In genomic region chr7:74575083-74575803, GRCh38 we compare ENCODE assay signal across 12 cellular contexts.
DNase-seq lines count a peak whose midpoint lies in the region; ATAC-seq, FAIRE-seq and TF ChIP-seq lines count a peak whose summit lies in the region.
"Had no signal": no experiment of that assay in that cellular context is flagged by ENCODE, and none has a peak within 500 bp of the region (broad histone marks: within the 10 kb centered on the region; RNA-seq: fewer than 3 reads in every experiment).

No MANE protein-coding gene starts in this region.

- H3K23ac ChIP-seq in mesenchymal stem cell (ENCODE audit: low read length in 2 of 2) = no peak overlapping the region

- intact Hi-C loops in K562 (cut with micrococcal nuclease) (no loop called here), Caco-2 (cut with micrococcal nuclease; ENCODE audit: unreplicated experiment) (no loop called here)

- TF ChIP-seq RAD21 in K562 (CRISPR knock-in tag; conservative IDR thresholded peaks at IDR 0.05 in 1 of 2, IDR thresholded peaks at IDR 0.05 in 1 of 2) = no peak

- in situ Hi-C loops in K562 (cut with MboI) = no loop called here

- 0 out of 2 replicates have a peak, but pooled peaks cover 4% of the 10 kb centered on the region for H4K20me1 ChIP-seq in K562 (replicated peaks; ENCODE audit: control insufficient read depth, insufficient read depth, low read length)
- H4K20me1 ChIP-seq: BLaER1 had no signal

- no peak overlapping the region for H2BK12ac ChIP-seq in mesenchymal stem cell (ENCODE audit: low read length in 2 of 2)

- 56% methylated on average over 12 of the region's 12 CpGs for WGBS in K562 (ENCODE audit: insufficient coverage, low coverage, missing lambda C conversion rate)
- WGBS in mesenchymal stem cell = 79% methylated on average over 11 of the region's 12 CpGs

- no peak overlapping the region for H2BK5ac ChIP-seq in mesenchymal stem cell (ENCODE audit: low read depth, low read length, poor library complexity, severe bottlenecking)

- H3K79me2 ChIP-seq in K562 (ENCODE audit: control insufficient read depth, insufficient read depth, low read length) = no peaks in the 10 kb centered on the region

- FAIRE-seq in K562 (lab: Jason Lieb, UNC) = peak; percentile 77

- H3K9me1 ChIP-seq in K562 (ENCODE audit: control insufficient read depth, insufficient read depth, low read length) = no peaks in the 10 kb centered on the region

- H3K9me3 Mint-ChIP-seq in Caco-2 (ENCODE audit: unreplicated experiment) = no peaks in the 10 kb centered on the region
- H3K9me3 Mint-ChIP-seq: natural killer cell had no signal

- H3K4me2 ChIP-seq in K562 (ENCODE audit: insufficient read depth, low read length) = no peak overlapping the region
- H3K4me2 ChIP-seq in mesenchymal stem cell (ENCODE audit: low read length, poor library complexity, severe bottlenecking) = no peak overlapping the region
- H3K4me2 ChIP-seq: BLaER1 had no signal

- H2BK15ac ChIP-seq in mesenchymal stem cell (ENCODE audit: low read depth, poor library complexity, severe bottlenecking) = no peak overlapping the region

- no peak overlapping the region for H4K8ac ChIP-seq in mesenchymal stem cell (ENCODE audit: low read length)

- POLR2A ChIA-PET in K562 (lab: Yijun Ruan, JAX) = interaction anchor here (2.1 kb wide), 1 partner anchor 10 kb away, joined by 8 read pairs; no protein-coding TSS in a partner anchor
- POLR2A ChIA-PET in Caco-2 (lab: Charles Lee) = interaction anchor here (0.7 kb wide), 1 partner anchor 10 kb away, joined by 3 read pairs; no protein-coding TSS in a partner anchor

- H3K4me1 ChIP-seq in K562 (replicated peaks in 1 of 2; ENCODE audit: control insufficient read depth in 2 of 2, insufficient read depth in 2 of 2, low read length in 2 of 2) = peaks cover 0 to 9% of the 10 kb centered on the region in 2 experiments; a peak in 3 of 5 replicates
- H3K4me1 ChIP-seq in mesenchymal stem cell (ENCODE audit: control insufficient read depth, insufficient read depth, low read depth, low read length) = peaks cover 15% of the 10 kb centered on the region
- H3K4me1 ChIP-seq in Caco-2 = peaks cover 31% of the 10 kb centered on the region

- H2AFZ ChIP-seq in K562 (ENCODE audit: low read depth, low read length) (no peak overlapping the region), mesenchymal stem cell (ENCODE audit: low read depth, low read length) (no peak overlapping the region)

- peak; percentile 56 for ATAC-seq in K562
- ATAC-seq in GM21717 (IDR thresholded peaks at IDR 0.05; ENCODE audit: unreplicated experiment) = no peak
- ATAC-seq: natural killer cell, Right ventricle myocardium inferior had no signal

- no peak overlapping the region for H3K9ac ChIP-seq in K562 (ENCODE audit: insufficient read depth in 1 of 2, low read depth in 2 of 2, low read length in 2 of 2)
- H3K9ac ChIP-seq in mesenchymal stem cell (ENCODE audit: low read length) = peak overlapping the region; percentile 20
- H3K9ac ChIP-seq: BLaER1 had no signal

- H2AK5ac ChIP-seq in mesenchymal stem cell (ENCODE audit: low read length, severe bottlenecking) = peak overlapping the region; percentile 10

- TF ChIP-seq CTCF in K562 (IDR thresholded peaks at IDR 0.05 in 2 of 3, conservative IDR thresholded peaks at IDR 0.05 in 1 of 3; ENCODE audit: insufficient read depth in 2 of 3, low read depth in 1 of 3, low read length in 3 of 3) (no peak), Caco-2 (IDR thresholded peaks at IDR 0.05; ENCODE audit: insufficient read depth in 1 of 2, low read depth in 1 of 2, low read length in 1 of 2, severe bottlenecking in 1 of 2, unreplicated experiment in 1 of 2) (no peak)

- CTCF ChIA-PET in K562 (lab: Yijun Ruan, JAX; ENCODE audit: low intra/inter-chr PET ratio) (no interaction called here), Caco-2 (lab: Charles Lee) (interaction anchor here (0.6 kb wide), 2 partner anchors 19 to 114 kb away, joined by 3 to 4 read pairs; no protein-coding TSS in a partner anchor)

- H3K27ac Mint-ChIP-seq in Caco-2 (ENCODE audit: unreplicated experiment) = no peak overlapping the region
- H3K27ac Mint-ChIP-seq: natural killer cell had no signal

- H3K27me3 Mint-ChIP-seq in Caco-2 (ENCODE audit: insufficient read depth, unreplicated experiment) = no peaks in the 10 kb centered on the region

- H3K36me3 ChIP-seq in K562 (ENCODE audit: control insufficient read depth, insufficient read depth, low read length) (no peaks in the 10 kb centered on the region), mesenchymal stem cell (ENCODE audit: control insufficient read depth in 1 of 2, insufficient read depth in 2 of 2, low read depth in 1 of 2, low read length in 2 of 2) (peaks cover 9 to 19% of the 10 kb centered on the region in 2 experiments), Caco-2 (ENCODE audit: control insufficient read depth, insufficient read depth, low read length) (0 out of 2 replicates have a peak, but pooled peaks cover 2% of the 10 kb centered on the region)

- no peak for TF ChIP-seq POLR2A in K562 (conservative IDR thresholded peaks at IDR 0.05)

- peaks cover 21% of the 10 kb centered on the region for H3K4me1 Mint-ChIP-seq in Caco-2 (ENCODE audit: low read depth, unreplicated experiment)
- H3K4me1 Mint-ChIP-seq: natural killer cell had no signal

- no peak overlapping the region for H4K91ac ChIP-seq in mesenchymal stem cell (ENCODE audit: low read length)

- H3K9me3 ChIP-seq in K562 (replicated peaks; ENCODE audit: control insufficient read depth, insufficient read depth, low read depth, low read length) (no peaks in the 10 kb centered on the region), mesenchymal stem cell (ENCODE audit: control insufficient read depth, low read length) (no peaks in the 10 kb centered on the region), Caco-2 (no peaks in the 10 kb centered on the region)
- H3K9me3 ChIP-seq: BLaER1 had no signal

- no peak overlapping the region for H2BK120ac ChIP-seq in mesenchymal stem cell (ENCODE audit: low read depth, low read length)

- no peaks in the 10 kb centered on the region for H3K79me1 ChIP-seq in mesenchymal stem cell (replicated peaks; ENCODE audit: low read length, poor library complexity, severe bottlenecking)

- no peak overlapping the region for H3K18ac ChIP-seq in mesenchymal stem cell (ENCODE audit: low read depth in 1 of 2, low read length in 2 of 2)

- peak; percentile 97 for DNase-seq in A172 (ENCODE audit: low spot score)
- peak; percentile 87 for DNase-seq in HT-29 (ENCODE audit: low spot score)
- DNase-seq in K562 (ENCODE audit: extremely low read depth in 1 of 4, low spot score in 3 of 4) = peak in 2 of 4 experiments; percentile 41 to 53
- DNase-seq in mesenchymal stem cell = peak; percentile 59
- no peak for DNase-seq in Caco-2
- no peak for DNase-seq in NCI-H146 treated with DMSO at 0.1 percent for 48 hours (lab: John Stamatoyannopoulos, UW; ENCODE audit: unreplicated experiment)
- no peak for DNase-seq in DMS79 treated with DMSO at 0.1 percent for 48 hours (lab: John Stamatoyannopoulos, UW)
- DNase-seq: natural killer cell, NCI-H146 had no signal

- no peak overlapping the region for H3K4me3 Mint-ChIP-seq in Caco-2 (ENCODE audit: unreplicated experiment)
- H3K4me3 Mint-ChIP-seq: natural killer cell had no signal

- H3K4ac ChIP-seq in mesenchymal stem cell (ENCODE audit: low read depth in 1 of 2, low read length in 2 of 2) = no peak overlapping the region

- H3K4me3 ChIP-seq in K562 (no peak overlapping the region), mesenchymal stem cell (ENCODE audit: insufficient read depth in 1 of 2, low read depth in 1 of 2, low read length in 2 of 2) (no peak overlapping the region), Caco-2 (ENCODE audit: low read depth, low read length) (no peak overlapping the region)
- H3K4me3 ChIP-seq: BLaER1 had no signal

- no TSS peak for BruUV-seq in K562 (replicated peaks; lab: Mats Ljungman, UMichigan)
- no TSS peak for BruUV-seq in Caco-2 (replicated peaks; lab: Mats Ljungman, UMichigan)

- H3K27ac ChIP-seq in K562 (ENCODE audit: extremely low read depth, low read depth, low read length) (no peak overlapping the region), mesenchymal stem cell (ENCODE audit: low read length, poor library complexity, severe bottlenecking) (no peak overlapping the region)
- H3K27ac ChIP-seq: BLaER1 had no signal

- H3K14ac ChIP-seq in mesenchymal stem cell (ENCODE audit: low read length in 2 of 2) = no peak overlapping the region

- no peaks in the 10 kb centered on the region for H3K27me3 ChIP-seq in K562 (ENCODE audit: control insufficient read depth in 2 of 2, insufficient read depth in 2 of 2, low read length in 2 of 2)
- no peaks in the 10 kb centered on the region for H3K27me3 ChIP-seq in mesenchymal stem cell (ENCODE audit: control insufficient read depth in 1 of 2, insufficient read depth in 1 of 2, low read length in 2 of 2)
- H3K27me3 ChIP-seq in Caco-2 (replicated peaks; ENCODE audit: control insufficient read depth, insufficient read depth, low read length) = no peaks in the 10 kb centered on the region
- H3K27me3 ChIP-seq: BLaER1 had no signal

- no peak for TF ChIP-seq EP300 in K562 (IDR thresholded peaks at IDR 0.05; ENCODE audit: low read length)

- H3K36me3 Mint-ChIP-seq in Caco-2 (ENCODE audit: insufficient read depth, unreplicated experiment) = peaks cover 53% of the 10 kb centered on the region
- H3K36me3 Mint-ChIP-seq: natural killer cell had no signal

TF ChIP-seq in K562, 482 proteins besides CTCF, POLR2A, EP300 and RAD21 (continues in another document):
- TF ChIP-seq MAX (CRISPR knock-in tag; IDR thresholded peaks at IDR 0.05) (peak; percentile 22; the same call in 1 of the 2 replicates), GABPB2 (CRISPR knock-in tag; conservative IDR thresholded peaks at IDR 0.05) (no peak), ID3 (CRISPR knock-in tag; IDR thresholded peaks at IDR 0.05) (no peak), ID3 (tag; IDR thresholded peaks at IDR 0.05) (no peak), CHD1 (IDR thresholded peaks at IDR 0.05; ENCODE audit: low read length) (no peak), SRSF3 (IDR thresholded peaks at IDR 0.05; ENCODE audit: insufficient read depth, low read length) (no peak), ATF7 (IDR thresholded peaks at IDR 0.05) (no peak), BMI1 (IDR thresholded peaks at IDR 0.05; ENCODE audit: low read length) (no peak), ADNP (tag; IDR thresholded peaks at IDR 0.05) (no peak)

Comparison
In these comparisons a context has a peak if more than half of its experiments do, and no peak if none do; other contexts are left out.
1. DNase-seq: peak in A172 (single experiment), HT-29 (single experiment) and mesenchymal stem cell (single experiment); none in Caco-2 (0 of 2), NCI-H146 treated with DMSO at 0.1 percent for 48 hours (single experiment) and DMS79 treated with DMSO at 0.1 percent for 48 hours (single experiment).